ENCODE assay signal across 22 cellular contexts in genomic region chr17:43784068-43784467, GRCh38. TPM values are rescaled to one million over a fixed set of nuclear protein-coding genes. Genes with fewer than 3 reads are reported as not detected.
A peak's percentile ranks its signal among the peaks of the same experiment; 100 is the strongest.
DNase-seq lines count a peak whose midpoint lies in the region; ATAC-seq and TF ChIP-seq lines count a peak whose summit lies in the region.
"Had no signal": no experiment of that assay in that cellular context is flagged by ENCODE, and none has a peak within 500 bp of the region (broad histone marks: within the 10 kb centered on the region; RNA-seq: fewer than 3 reads in every experiment).

No MANE protein-coding gene starts in this region.

- TF ChIP-seq CTCF in astrocyte of the spinal cord (IDR thresholded peaks at IDR 0.05; ENCODE audit: low read depth, low read length) = no peak
- TF ChIP-seq CTCF in stomach (IDR thresholded peaks at IDR 0.05) = no peak

- TF ChIP-seq EP300 in stomach (IDR thresholded peaks at IDR 0.05) = no peak

- H3K9me3 ChIP-seq in stomach (no peaks in the 10 kb centered on the region), SJCRH30 (replicated peaks) (peaks cover 8% of the 10 kb centered on the region; the same call in 1 of the 2 replicates)
- H3K9me3 ChIP-seq: thyroid gland had no signal

- no peaks in the 10 kb centered on the region for H3K27me3 ChIP-seq in stomach
- no peaks in the 10 kb centered on the region for H3K27me3 ChIP-seq in SJCRH30
- H3K27me3 ChIP-seq: thyroid gland had no signal

- H3K27ac ChIP-seq in stomach = no peak overlapping the region
- H3K27ac ChIP-seq in SJCRH30 = no peak overlapping the region
- H3K27ac ChIP-seq: parathyroid adenoma, thyroid gland had no signal

- in situ Hi-C loops in astrocyte of the spinal cord (cut with HindIII; ENCODE audit: low sequenced_read_pairs) = no loop called here

- DNase-seq in AG20443 (ENCODE audit: low spot score) (peak; percentile 31), LHCN-M2 (ENCODE audit: low read depth) (peak; percentile 40), astrocyte of the spinal cord (ENCODE audit: low read depth, low spot score) (peak; percentile 71), kidney glomerular epithelial cell (lab: John Stamatoyannopoulos, UW) (peak; percentile 15), stomach (no peak), SJCRH30 (no peak)
- DNase-seq: activated CD4-positive, alpha-beta T cell treated with anti-CD3 and anti-CD28 coated beads, Interleukin-2, amount 50 U/mL, for 4 hours; activated naive CD4-positive, alpha-beta T cell treated with Interleukin-2 at 50 U/mL for 16 hours; DMS79 treated with DMSO at 0.1 percent for 48 hours; endodermal cell; kidney; NCI-H1694 treated with DMSO at 0.1 percent for 48 hours; NCI-H446; NK-92 treated with Interleukin-12 subunit alpha and Interleukin-12 subunit beta, amount 100 ng/mL, for 24 hours; stimulated activated naive B cell treated with anti-CD40 and anti-IgM and Interleukin-4, amounts not matched to agents 10 μg/mL and 1 μg/mL and 100 μg/mL, for 72 hours; thyroid gland had no signal

- intact Hi-C loops in stomach (cut with DNase I; ENCODE audit: low total_unique reads) = no loop called here

- ATAC-seq in GM19395 (IDR thresholded peaks at IDR 0.05; ENCODE audit: unreplicated experiment) (no peak), HG02798 (IDR thresholded peaks at IDR 0.05; ENCODE audit: poor library complexity, unreplicated experiment) (no peak)
- ATAC-seq: GM23338; natural killer cell treated with Interleukin-12 subunit alpha and Interleukin-12 subunit beta and Interleukin-15 and Interleukin-18, amount 100 ng/mL, for 72 hours; sciatic nerve; stimulated activated naive B cell treated with anti-CD40 and anti-IgM and Interleukin-4, amounts not matched to agents 10 μg/mL and 1 μg/mL and 100 μg/mL, for 72 hours had no signal

- no peaks in the 10 kb centered on the region for H3K36me3 ChIP-seq in stomach
- H3K36me3 ChIP-seq in SJCRH30 = no peaks in the 10 kb centered on the region
- H3K36me3 ChIP-seq: thyroid gland had no signal

- WGBS in stomach, 5 donors = 72 to 84% (median 79%) methylated on average over 2 of the region's 2 CpGs

- H3K4me1 ChIP-seq in stomach = peaks cover 12 to 16% (median 14%) of the 10 kb centered on the region in 4 donors
- 0 out of 2 replicates have a peak, but pooled peaks cover 2% of the 10 kb centered on the region for H3K4me1 ChIP-seq in SJCRH30
- H3K4me1 ChIP-seq: parathyroid adenoma had no signal

- H3K4me3 ChIP-seq in astrocyte of the spinal cord (ENCODE audit: low read depth, low read length) (no peak overlapping the region), stomach (no peak overlapping the region), SJCRH30 (no peak overlapping the region)
- H3K4me3 ChIP-seq: GM23338, thyroid gland had no signal

- TF ChIP-seq POLR2A in stomach (IDR thresholded peaks at IDR 0.05) = no peak

RNA-seq across cellular contexts. Expression of gene CFAP97D1, which starts 3.8 kb away (rescaled TPM):
- total RNA-seq in LHCN-M2 (2014; rRNA removed) (under 0.01 and 0.06 TPM in 2 replicates), stomach (not detected)
- not detected for polyA plus RNA-seq in LHCN-M2 (2012)
- not detected for polyA plus RNA-seq in stomach
- total RNA-seq in SJCRH30 (2014; rRNA removed; shearing (Covaris generic)) = not detected in 2 replicates
- total RNA-seq: endodermal cell; kidney; natural killer cell treated with Interleukin-12 subunit alpha and Interleukin-12 subunit beta and Interleukin-15 and Interleukin-18, amount 100 ng/mL, for 72 hours; sciatic nerve had no signal

RNA-seq across cellular contexts. Expression of gene DUSP3, which starts 5.3 kb away (rescaled TPM):
- 55.6 and 59.8 TPM in 2 replicates for total RNA-seq in LHCN-M2 (2014; rRNA removed)
- 52.2 TPM for polyA plus RNA-seq in LHCN-M2 (2012)
- 10 to 100 TPM; 33.0 to 97.8 (median 88.8) TPM for total RNA-seq in stomach
- 10 to 100 TPM; 49.8 to 62.3 (median 51.7) TPM for polyA plus RNA-seq in stomach
- 33.9 and 35.5 TPM in 2 replicates for total RNA-seq in SJCRH30 (2014; rRNA removed; shearing (Covaris generic))

RNA-seq across cellular contexts. Expression of gene SOST, which starts 25.5 kb away (rescaled TPM):
- total RNA-seq in LHCN-M2 (2014; rRNA removed) (not detected in 2 replicates), stomach (not detected)
- not detected for polyA plus RNA-seq in LHCN-M2 (2012)
- polyA plus RNA-seq in stomach = not detected
- not detected in 2 replicates for total RNA-seq in SJCRH30 (2014; rRNA removed; shearing (Covaris generic))
- total RNA-seq: endodermal cell; GM23338; natural killer cell treated with Interleukin-12 subunit alpha and Interleukin-12 subunit beta and Interleukin-15 and Interleukin-18, amount 100 ng/mL, for 72 hours; sciatic nerve; thyroid gland had no signal
- polyA plus RNA-seq: GM23338 had no signal

RNA-seq across cellular contexts. Expression of gene MPP3, which starts 48.9 kb away (rescaled TPM):
- total RNA-seq in LHCN-M2 (2014; rRNA removed) (4.1 and 6.7 TPM in 2 replicates), stomach (10 to 100 TPM in 4 of 5 donors, 1 to 10 TPM in 1; 7.2 to 22.8 (median 17.4) TPM)
- polyA plus RNA-seq in LHCN-M2 (2012) = 3.3 TPM
- polyA plus RNA-seq in stomach = 1 to 10 TPM in 2 of 3 donors, under 1 TPM in 1; 0.31 to 9.3 (median 2.4) TPM
- total RNA-seq in SJCRH30 (2014; rRNA removed; shearing (Covaris generic)) = 6.6 and 11.3 TPM in 2 replicates
- total RNA-seq: natural killer cell treated with Interleukin-12 subunit alpha and Interleukin-12 subunit beta and Interleukin-15 and Interleukin-18, amount 100 ng/mL, for 72 hours had no signal

Comparison
In these comparisons a context has a peak if more than half of its experiments do, and no peak if none do; other contexts are left out.
1. DNase-seq: peak in AG20443 (single experiment), LHCN-M2 (single experiment), astrocyte of the spinal cord (single experiment) and kidney glomerular epithelial cell (single experiment); none in stomach (single experiment) and SJCRH30 (0 of 2).